In genomic region chr21:31172328-31172727, GRCh38 we compare ENCODE assay signal across 25 cellular contexts.
DNase-seq lines count a peak whose midpoint lies in the region; ATAC-seq and TF ChIP-seq lines count a peak whose summit lies in the region.
"Had no signal": no experiment of that assay in that cellular context is flagged by ENCODE, and none has a peak within 500 bp of the region (broad histone marks: within the 10 kb centered on the region; RNA-seq: fewer than 3 reads in every experiment).

No MANE protein-coding gene starts in this region.

- no peak overlapping the region for H2BK120ac ChIP-seq in mesendoderm (ENCODE audit: low read depth, low read length)

- WGBS in body of pancreas, 2 donors = 60 to 68% methylated on average over 6 of the region's 6 CpGs
- WGBS in mesendoderm (ENCODE audit: extremely low coverage, insufficient coverage, low lambda C conversion rate) = no CpG with 5 or more reads among the region's 6 CpGs

- no peak overlapping the region for H3K27ac ChIP-seq in CD4-positive, alpha-beta memory T cell (ENCODE audit: low read depth, low read length)
- H3K27ac ChIP-seq in body of pancreas = no peak overlapping the region
- H3K27ac ChIP-seq in mesendoderm (ENCODE audit: low read depth, low read length) = no peak overlapping the region
- H3K27ac ChIP-seq: coronary artery, HL-60, psoas muscle had no signal

- TF ChIP-seq CTCF in body of pancreas (IDR thresholded peaks at IDR 0.05) = no peak

- peak overlapping the region; percentile 44 for H3K4me3 Mint-ChIP-seq in activated CD4-positive, alpha-beta T cell treated with anti-CD3 and anti-CD28 coated beads for 36 hours
- H3K4me3 Mint-ChIP-seq in CD4-positive, alpha-beta memory T cell = peak overlapping the region in 7 of 8 donors; percentile 22 to 88 (median 49)

- no peak overlapping the region for H3K4ac ChIP-seq in mesendoderm (ENCODE audit: low read depth, low read length)

- H3K36me3 Mint-ChIP-seq in activated CD4-positive, alpha-beta T cell treated with anti-CD3 and anti-CD28 coated beads for 36 hours (ENCODE audit: low read depth) = peaks cover 51% of the 10 kb centered on the region
- peaks cover 7 to 33% of the 10 kb centered on the region in 2 donors for H3K36me3 Mint-ChIP-seq in CD4-positive, alpha-beta memory T cell

- H3K27ac Mint-ChIP-seq in activated CD4-positive, alpha-beta T cell treated with anti-CD3 and anti-CD28 coated beads for 36 hours = peak overlapping the region; percentile 70
- H3K27ac Mint-ChIP-seq in CD4-positive, alpha-beta memory T cell = peak overlapping the region; percentile 78 to 86 (median 81)

- H2BK15ac ChIP-seq in mesendoderm (replicated peaks; ENCODE audit: low read depth) = no peak overlapping the region

- H3K9me3 Mint-ChIP-seq in activated CD4-positive, alpha-beta T cell treated with anti-CD3 and anti-CD28 coated beads for 36 hours (ENCODE audit: low read depth) = no peaks in the 10 kb centered on the region
- H3K9me3 Mint-ChIP-seq in CD4-positive, alpha-beta memory T cell = no peaks in the 10 kb centered on the region
- H3K9me3 Mint-ChIP-seq: CD14-positive monocyte had no signal

- H3K27me3 ChIP-seq in CD4-positive, alpha-beta memory T cell (ENCODE audit: insufficient read depth, low read length) = no peaks in the 10 kb centered on the region
- H3K27me3 ChIP-seq in body of pancreas (no peaks in the 10 kb centered on the region), mesendoderm (ENCODE audit: insufficient read depth, low read length, poor library complexity) (no peaks in the 10 kb centered on the region)
- H3K27me3 ChIP-seq: MG63 had no signal

- H3K56ac ChIP-seq in mesendoderm (ENCODE audit: low read length) = no peak overlapping the region

- DNase-seq in activated CD4-positive, alpha-beta T cell treated with anti-CD3 and anti-CD28 coated beads for 36 hours = no peak
- no peak for DNase-seq in activated CD4-positive, alpha-beta T cell treated with anti-CD3 and anti-CD28 coated beads for 1 hour
- DNase-seq in CD4-positive, alpha-beta memory T cell = no peak
- DNase-seq in body of pancreas (no peak), mesendoderm (peak; percentile 70), NCI-H187 (lab: John Stamatoyannopoulos, UW) (no peak), cardiac septum (ENCODE audit: low spot score) (no peak)
- DNase-seq: activated CD4-positive, CD25-positive, alpha-beta regulatory T cell treated with anti-CD3 and anti-CD28 coated beads, Interleukin-2, amount 50 U/mL, for 72 hours; foreskin fibroblast; H7; kidney; MG63; NCI-H1436; NCI-H2171 treated with DMSO at 0.1 percent for 48 hours; NCI-H748 treated with DMSO at 0.1 percent for 48 hours; OCI-M1; psoas muscle; SHP77; stimulated activated CD4-positive, alpha-beta T cell treated with anti-CD3 and anti-CD28 coated beads, Interleukin-4, amount 100 ng/mL, for 4 hours; substantia nigra had no signal

- intact Hi-C loops in activated CD4-positive, alpha-beta T cell treated with anti-CD3 and anti-CD28 coated beads for 36 hours (cut with DNase I, micrococcal nuclease) = no loop called here
- intact Hi-C loops in CD4-positive, alpha-beta memory T cell (cut with micrococcal nuclease) = no loop called here
- intact Hi-C loops in body of pancreas (cut with DNase I) = no loop called here
- intact Hi-C loops in cardiac septum (cut with DNase I) = loop anchor here (5.0 kb wide), 1 partner anchor 65 kb away; no protein-coding TSS in a partner anchor

- no peaks in the 10 kb centered on the region for H3K79me2 ChIP-seq in mesendoderm (ENCODE audit: control insufficient read depth, insufficient read depth, low read length)

- POLR2A ChIA-PET in activated CD4-positive, alpha-beta T cell treated with anti-CD3 and anti-CD28 coated beads for 36 hours (lab: Charles Lee) = no interaction called here
- POLR2A ChIA-PET in CD4-positive, alpha-beta memory T cell (lab: Charles Lee; ENCODE audit: partially characterized antibody) = interaction anchor here (1.4 to 2.1 kb wide), 3 partner anchors 10 to 13 kb away, joined by 4 to 10 read pairs (median 10); no protein-coding TSS in a partner anchor

- no peaks in the 10 kb centered on the region for H3K9me3 ChIP-seq in CD4-positive, alpha-beta memory T cell (ENCODE audit: control insufficient read depth in 1 of 2, low read length in 2 of 2)
- no peaks in the 10 kb centered on the region for H3K9me3 ChIP-seq in body of pancreas
- H3K9me3 ChIP-seq: MG63, psoas muscle had no signal

- no peak for ATAC-seq in activated CD4-positive, alpha-beta T cell treated with anti-CD3 and anti-CD28 coated beads for 36 hours
- ATAC-seq in body of pancreas (peak; percentile 24), HG03571 (IDR thresholded peaks at IDR 0.05; ENCODE audit: unreplicated experiment) (no peak)
- ATAC-seq: psoas muscle had no signal

- no peak for TF ChIP-seq POLR2A in body of pancreas (IDR thresholded peaks at IDR 0.05)

- H3K9ac ChIP-seq in mesendoderm (ENCODE audit: low read length) = no peak overlapping the region

- no peak overlapping the region for H4K5ac ChIP-seq in mesendoderm (ENCODE audit: low read length)

- CTCF ChIA-PET in activated CD4-positive, alpha-beta T cell treated with anti-CD3 and anti-CD28 coated beads for 36 hours (lab: Charles Lee) = interaction anchor here (0.6 to 2.0 kb wide), 6 partner anchors 11 to 91 kb away, joined by 3 to 5 read pairs (median 4); no protein-coding TSS in a partner anchor
- CTCF ChIA-PET in CD4-positive, alpha-beta memory T cell (lab: Charles Lee; ENCODE audit: partially characterized antibody) = interaction anchor here (1.0 to 4.8 kb wide), 5 partner anchors 9 to 76 kb away, joined by 3 to 25 read pairs (median 6); no protein-coding TSS in a partner anchor

- no peaks in the 10 kb centered on the region for H3K36me3 ChIP-seq in CD4-positive, alpha-beta memory T cell (ENCODE audit: insufficient read depth, low read length)
- no peaks in the 10 kb centered on the region for H3K36me3 ChIP-seq in body of pancreas (replicated peaks in 1 of 2; ENCODE audit: insufficient read depth in 1 of 2, low read depth in 2 of 2)
- no peaks in the 10 kb centered on the region for H3K36me3 ChIP-seq in mesendoderm (ENCODE audit: control insufficient read depth, insufficient read depth, low read length)
- H3K36me3 ChIP-seq: MG63 had no signal

- no peaks in the 10 kb centered on the region for H3K27me3 Mint-ChIP-seq in activated CD4-positive, alpha-beta T cell treated with anti-CD3 and anti-CD28 coated beads for 36 hours
- H3K27me3 Mint-ChIP-seq in CD4-positive, alpha-beta memory T cell = no peaks in the 10 kb centered on the region

- no peak overlapping the region for H3K23ac ChIP-seq in mesendoderm (ENCODE audit: low read length)

- no peak overlapping the region for H3K4me3 ChIP-seq in CD4-positive, alpha-beta memory T cell (ENCODE audit: low read length in 2 of 2)
- H3K4me3 ChIP-seq in body of pancreas = no peak overlapping the region
- H3K4me3 ChIP-seq in mesendoderm (ENCODE audit: low read length) = no peak overlapping the region
- H3K4me3 ChIP-seq: coronary artery, MG63, psoas muscle, smooth muscle cell had no signal

- no peak overlapping the region for H3K4me2 ChIP-seq in mesendoderm (ENCODE audit: low read length)

- H3K4me1 Mint-ChIP-seq in activated CD4-positive, alpha-beta T cell treated with anti-CD3 and anti-CD28 coated beads for 36 hours = peaks cover 88% of the 10 kb centered on the region
- peaks cover 54 to 95% (median 74%) of the 10 kb centered on the region in 4 donors for H3K4me1 Mint-ChIP-seq in CD4-positive, alpha-beta memory T cell

- no peaks in the 10 kb centered on the region for H3K79me1 ChIP-seq in mesendoderm (ENCODE audit: low read length)

- H2BK5ac ChIP-seq in mesendoderm (ENCODE audit: low read length) = no peak overlapping the region

- no peak overlapping the region for H4K8ac ChIP-seq in mesendoderm (ENCODE audit: low read depth, low read length)

- no peak overlapping the region for H3K18ac ChIP-seq in mesendoderm (ENCODE audit: low read length)

- H3K4me1 ChIP-seq in CD4-positive, alpha-beta memory T cell (ENCODE audit: insufficient read depth, low read length) = peaks cover 90% of the 10 kb centered on the region
- H3K4me1 ChIP-seq in body of pancreas = no peaks in the 10 kb centered on the region
- peaks cover 4% of the 10 kb centered on the region for H3K4me1 ChIP-seq in mesendoderm (ENCODE audit: control insufficient read depth, low read depth, low read length)
- H3K4me1 ChIP-seq: psoas muscle had no signal

- H2AK5ac ChIP-seq in mesendoderm (ENCODE audit: low read length) = no peak overlapping the region
